In the genomic region with DNA sequence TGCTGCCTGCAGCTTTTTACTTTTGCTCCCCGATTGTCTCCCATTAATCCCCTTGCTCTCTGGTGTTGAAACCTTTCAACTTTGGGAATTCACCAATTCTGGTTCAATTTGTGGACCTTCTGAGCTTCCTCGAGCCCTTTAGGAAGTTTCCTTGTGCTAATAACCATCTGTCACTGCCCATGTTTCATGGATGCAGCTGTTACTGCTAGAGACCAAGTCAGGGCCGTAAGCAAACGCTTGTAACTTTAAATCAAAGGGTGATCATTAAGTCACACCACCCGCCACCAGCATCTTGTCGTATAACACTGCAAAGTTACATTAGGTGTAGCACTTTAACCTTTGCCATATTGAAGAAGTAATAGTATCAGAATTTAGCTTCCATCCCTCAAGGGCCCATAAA, we compare ENCODE assay signal across 8 cellular contexts.
"Had no signal": no experiment of that assay in that cellular context is flagged by ENCODE, and none has a peak within 500 bp of the region (broad histone marks: within the 10 kb centered on the region; RNA-seq: fewer than 3 reads in every experiment).

No MANE protein-coding gene starts in this region.

- H3K36me3 ChIP-seq: HAP-1 had no signal

- H3K27ac ChIP-seq: GM23248 had no signal

- H2AFZ ChIP-seq: GM23248 had no signal

- H3K9me3 ChIP-seq: HAP-1 had no signal

- DNase-seq: GM23248, GOT3, H7, HFFc6, IMR-90 had no signal

- H3K4me3 ChIP-seq: GM23248, HAP-1, K562 had no signal

- ATAC-seq: HCT116, K562 had no signal

- H3K9ac ChIP-seq: GM23248 had no signal

- H3K4me3 Mint-ChIP-seq: HFFc6 had no signal

- H3K4me1 ChIP-seq: HAP-1 had no signal

- H3K27ac Mint-ChIP-seq: HFFc6 had no signal
